Comparison of ENCODE assay signal across 11 cellular contexts in the genomic region with DNA sequence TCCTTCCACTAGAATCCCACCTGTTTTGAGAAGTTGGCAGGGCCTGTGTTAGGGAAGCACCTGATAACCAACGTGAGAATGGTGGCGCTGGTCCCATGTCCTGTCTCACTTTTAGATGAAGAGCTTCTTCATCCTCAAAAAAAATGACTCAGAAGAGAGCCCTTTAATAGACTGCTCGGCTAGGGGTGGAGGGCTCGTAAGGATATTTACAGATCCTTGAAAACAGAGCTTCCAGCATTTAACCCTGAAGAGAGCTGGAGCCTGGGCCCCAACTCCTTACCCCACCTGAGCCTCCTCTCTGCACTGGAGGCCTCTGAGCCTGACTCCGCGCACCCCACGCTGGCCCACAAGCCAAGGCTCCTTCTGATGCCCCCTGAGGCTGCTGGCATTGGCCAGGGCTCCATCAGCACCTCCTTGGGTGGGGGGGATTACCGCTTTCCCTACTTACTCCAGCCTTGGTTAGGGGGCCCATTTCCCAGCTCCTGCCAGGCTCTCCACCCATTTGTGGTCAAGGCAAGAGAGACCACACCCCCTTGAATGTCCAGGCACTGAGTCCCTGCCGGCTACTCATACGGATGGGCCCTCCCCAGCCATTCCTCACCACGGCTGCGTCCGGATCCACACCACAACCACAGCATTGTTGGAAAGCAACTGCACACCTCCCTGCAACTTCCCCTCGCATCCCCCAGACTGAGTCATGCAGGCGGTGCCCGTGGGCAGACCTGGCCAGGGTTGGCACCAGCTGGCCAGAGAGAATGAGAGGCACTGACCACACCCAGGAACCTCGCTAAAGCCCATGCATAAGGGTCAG. TPM values are rescaled to one million over a fixed set of nuclear protein-coding genes. Genes with fewer than 3 reads are reported as not detected.
DNase-seq lines count a peak whose midpoint lies in the region; ATAC-seq and TF ChIP-seq lines count a peak whose summit lies in the region.
"Had no signal": no experiment of that assay in that cellular context is flagged by ENCODE, and none has a peak within 500 bp of the region (broad histone marks: within the 10 kb centered on the region; RNA-seq: fewer than 3 reads in every experiment).

No MANE protein-coding gene starts in this region.

- no peaks in the 10 kb centered on the region for H3K27me3 ChIP-seq in body of pancreas
- H3K27me3 ChIP-seq in left lung = no peaks in the 10 kb centered on the region

- CTCF ChIA-PET in activated CD8-positive, alpha-beta T cell treated with anti-CD3 and anti-CD28 coated beads for 36 hours (lab: Charles Lee) = interaction anchor here (0.8 to 2.7 kb wide), 3 partner anchors 8 to 82 kb away, joined by 3 to 11 read pairs (median 3); no protein-coding TSS in a partner anchor

- no peaks in the 10 kb centered on the region for H3K36me3 Mint-ChIP-seq in activated CD8-positive, alpha-beta T cell treated with anti-CD3 and anti-CD28 coated beads for 36 hours (ENCODE audit: low read depth)
- H3K36me3 Mint-ChIP-seq: stimulated activated effector memory CD8-positive, alpha-beta T cell treated with anti-CD3 and anti-CD28 coated beads, Interleukin-12 subunit alpha, Interleukin-12 subunit beta, amount 100 ng/mL, for 72 hours had no signal

- H3K4me1 ChIP-seq in body of pancreas = peaks cover 5% of the 10 kb centered on the region
- H3K4me1 ChIP-seq in left lung = peaks cover 6 to 12% of the 10 kb centered on the region in 2 donors

- peaks cover 20% of the 10 kb centered on the region for H3K4me1 Mint-ChIP-seq in activated CD8-positive, alpha-beta T cell treated with anti-CD3 and anti-CD28 coated beads for 36 hours (ENCODE audit: low read depth)

- no peak for TF ChIP-seq POLR2A in body of pancreas (IDR thresholded peaks at IDR 0.05)

- H3K27me3 Mint-ChIP-seq in activated CD8-positive, alpha-beta T cell treated with anti-CD3 and anti-CD28 coated beads for 36 hours = no peaks in the 10 kb centered on the region

- POLR2A ChIA-PET in activated CD8-positive, alpha-beta T cell treated with anti-CD3 and anti-CD28 coated beads for 36 hours (lab: Charles Lee) = no interaction called here

- DNase-seq in AG08396 (ENCODE audit: low spot score) = peak; percentile 92
- DNase-seq in HS-27A (ENCODE audit: low read depth) = peak; percentile 99
- DNase-seq in body of pancreas = peak in 1 of 4 donors; percentile 20
- DNase-seq in left lung = peak in 1 of 2 donors; percentile 61
- DNase-seq in activated CD8-positive, alpha-beta T cell treated with anti-CD3 and anti-CD28 coated beads for 36 hours = no peak
- no peak for DNase-seq in substantia nigra (lab: John Stamatoyannopoulos, UW)
- no peak for DNase-seq in NCI-H1092 (lab: John Stamatoyannopoulos, UW)
- DNase-seq in stimulated activated CD4-positive, alpha-beta T cell treated with anti-CD3 and anti-CD28 coated beads, Interleukin-2, amount 100 ng/mL, for 48 hours = no peak
- DNase-seq: DMS79 treated with DMSO at 0.1 percent for 48 hours, nephron progenitor cell had no signal

- H3K4me3 Mint-ChIP-seq in activated CD8-positive, alpha-beta T cell treated with anti-CD3 and anti-CD28 coated beads for 36 hours = no peak overlapping the region
- H3K4me3 Mint-ChIP-seq: nephron progenitor cell; stimulated activated effector memory CD8-positive, alpha-beta T cell treated with anti-CD3 and anti-CD28 coated beads, Interleukin-12 subunit alpha, Interleukin-12 subunit beta, amount 100 ng/mL, for 72 hours had no signal

- H3K9me3 Mint-ChIP-seq in activated CD8-positive, alpha-beta T cell treated with anti-CD3 and anti-CD28 coated beads for 36 hours = no peaks in the 10 kb centered on the region
- H3K9me3 Mint-ChIP-seq: nephron progenitor cell; stimulated activated effector memory CD8-positive, alpha-beta T cell treated with anti-CD3 and anti-CD28 coated beads, Interleukin-12 subunit alpha, Interleukin-12 subunit beta, amount 100 ng/mL, for 72 hours had no signal

- H3K9me3 ChIP-seq in body of pancreas (no peaks in the 10 kb centered on the region), left lung (no peaks in the 10 kb centered on the region)

- intact Hi-C loops in body of pancreas (cut with DNase I) = no loop called here
- intact Hi-C loops in left lung (cut with DNase I) = no loop called here
- intact Hi-C loops in activated CD8-positive, alpha-beta T cell treated with anti-CD3 and anti-CD28 coated beads for 36 hours (cut with micrococcal nuclease) = no loop called here

- no peak overlapping the region for H3K27ac ChIP-seq in body of pancreas
- H3K27ac ChIP-seq in left lung = no peak overlapping the region
- no peak overlapping the region for H3K27ac ChIP-seq in substantia nigra (ENCODE audit: low read depth, low read length, poor library complexity, severe bottlenecking)

- ATAC-seq in body of pancreas (peak; percentile 35), left lung (peak; percentile 64)
- no peak for ATAC-seq in activated CD8-positive, alpha-beta T cell treated with anti-CD3 and anti-CD28 coated beads for 36 hours
- ATAC-seq: stimulated activated effector memory CD8-positive, alpha-beta T cell treated with anti-CD3 and anti-CD28 coated beads, Interleukin-12 subunit alpha, Interleukin-12 subunit beta, amount 100 ng/mL, for 72 hours had no signal

- no peaks in the 10 kb centered on the region for H3K36me3 ChIP-seq in body of pancreas (replicated peaks in 1 of 2; ENCODE audit: insufficient read depth in 1 of 2, low read depth in 2 of 2)
- H3K36me3 ChIP-seq in left lung = no peaks in the 10 kb centered on the region

- H3K4me3 ChIP-seq in body of pancreas = no peak overlapping the region
- no peak overlapping the region for H3K4me3 ChIP-seq in left lung

- no peak for TF ChIP-seq CTCF in body of pancreas (IDR thresholded peaks at IDR 0.05)
- no peak for TF ChIP-seq CTCF in left lung (IDR thresholded peaks at IDR 0.05)
- TF ChIP-seq CTCF in activated CD8-positive, alpha-beta T cell treated with anti-CD3 and anti-CD28 coated beads for 36 hours (IDR thresholded peaks at IDR 0.05) = no peak

- no peak overlapping the region for H3K27ac Mint-ChIP-seq in activated CD8-positive, alpha-beta T cell treated with anti-CD3 and anti-CD28 coated beads for 36 hours
- H3K27ac Mint-ChIP-seq: nephron progenitor cell; stimulated activated effector memory CD8-positive, alpha-beta T cell treated with anti-CD3 and anti-CD28 coated beads, Interleukin-12 subunit alpha, Interleukin-12 subunit beta, amount 100 ng/mL, for 72 hours had no signal

- WGBS in body of pancreas, 2 donors = 51 to 54% methylated on average over 15 to 17 of the region's 17 CpGs

RNA-seq across cellular contexts. Expression of gene LOXL1, which starts 30.2 kb away (rescaled TPM):
- total RNA-seq in body of pancreas (10 to 100 TPM in 1 of 2 donors, 1 to 10 TPM in 1; 8.6 to 14.5 TPM), left lung (10 to 100 TPM; 22.3 to 37.0 TPM)
- 1 to 10 TPM; 1.6 to 2.8 TPM for total RNA-seq in activated CD8-positive, alpha-beta T cell treated with anti-CD3 and anti-CD28 coated beads for 36 hours

RNA-seq across cellular contexts. Expression of gene STOML1, which starts 35.6 kb away (rescaled TPM):
- total RNA-seq in body of pancreas = 10 to 100 TPM in 1 of 2 donors, 1 to 10 TPM in 1; 6.0 to 10.2 TPM
- 10 to 100 TPM; 20.0 to 29.3 TPM for total RNA-seq in left lung
- 1 to 10 TPM; 5.2 to 6.5 TPM for total RNA-seq in activated CD8-positive, alpha-beta T cell treated with anti-CD3 and anti-CD28 coated beads for 36 hours

RNA-seq across cellular contexts. Expression of gene PML, which starts 38.0 kb away (rescaled TPM):
- 10 to 100 TPM; 27.8 to 38.2 TPM for total RNA-seq in body of pancreas
- total RNA-seq in left lung = 10 to 100 TPM; 61.2 to 75.2 TPM
- 10 to 100 TPM; 48.8 to 49.6 TPM for total RNA-seq in activated CD8-positive, alpha-beta T cell treated with anti-CD3 and anti-CD28 coated beads for 36 hours

Comparison
In these comparisons a context has a peak if more than half of its experiments do, and no peak if none do; other contexts are left out.
1. DNase-seq: peak in AG08396 (single experiment) and HS-27A (single experiment); none in activated CD8-positive, alpha-beta T cell treated with anti-CD3 and anti-CD28 coated beads for 36 hours (single experiment), substantia nigra (0 of 49), NCI-H1092 (single experiment) and stimulated activated CD4-positive, alpha-beta T cell treated with anti-CD3 and anti-CD28 coated beads, Interleukin-2, amount 100 ng/mL, for 48 hours (0 of 2).